8 cellular contexts compared by ENCODE assay signal in genomic region chr18:35580748-35581534, GRCh38. TPM values are rescaled to one million over a fixed set of nuclear protein-coding genes. Genes with fewer than 3 reads are reported as not detected.
A peak's percentile ranks its signal among the peaks of the same experiment; 100 is the strongest.
DNase-seq lines count a peak whose midpoint lies in the region; TF ChIP-seq lines count a peak whose summit lies in the region.

No MANE protein-coding gene starts in this region.

- no peaks in the 10 kb centered on the region; the same call in 1 of the 2 replicates for H3K4me1 ChIP-seq in HEK293 (ENCODE audit: control insufficient read depth, insufficient read depth, low read length)

- TF ChIP-seq CTCF in HEK293 (tag by site-specific recombination; IDR thresholded peaks at IDR 0.05) (no peak), lower leg skin (IDR thresholded peaks at IDR 0.05) (no peak)

- intact Hi-C loops in dendritic cell treated with granulocyte-macrophage colony-stimulating factor and Interleukin-4, amounts not matched to agents 40 ng/mL and 50 ng/mL, for 4 days (cut with micrococcal nuclease): loop anchor here (5.0 kb wide), 3 partner anchors 36 to 174 kb away; partner anchors contain the start of gene INO80C
- intact Hi-C loops in lower leg skin (cut with DNase I; ENCODE audit: low total_unique reads): loop anchor here (5.0 kb wide), 1 partner anchor 169 kb away; no protein-coding TSS in a partner anchor

- H3K4me1 Mint-ChIP-seq in dendritic cell treated with granulocyte-macrophage colony-stimulating factor and Interleukin-4, amounts not matched to agents 40 ng/mL and 50 ng/mL, for 4 days (ENCODE audit: low read depth): peaks cover 29% of the 10 kb centered on the region

- H3K9me3 ChIP-seq in HEK293 (ENCODE audit: control insufficient read depth, insufficient read depth, low read depth, low read length): no peaks in the 10 kb centered on the region

- H3K4me3 Mint-ChIP-seq in dendritic cell treated with granulocyte-macrophage colony-stimulating factor and Interleukin-4, amounts not matched to agents 40 ng/mL and 50 ng/mL, for 4 days: peak overlapping the region; percentile 76

- no peaks in the 10 kb centered on the region for H3K27me3 Mint-ChIP-seq in dendritic cell treated with granulocyte-macrophage colony-stimulating factor and Interleukin-4, amounts not matched to agents 40 ng/mL and 50 ng/mL, for 4 days

- DNase-seq in DMS153 (lab: John Stamatoyannopoulos, UW) (peak; percentile 4), DMS153 treated with DMSO at 0.1 percent for 48 hours (lab: John Stamatoyannopoulos, UW; ENCODE audit: unreplicated experiment) (no peak), NCI-H146 (lab: John Stamatoyannopoulos, UW) (peak; percentile 75), lower leg skin (ENCODE audit: low spot score in 2 of 2) (peak; percentile 50 to 91)
- DNase-seq in activated CD4-positive, alpha-beta T cell treated with anti-CD3 and anti-CD28 coated beads for 48 hours: peak; percentile 60
- peak; percentile 24 to 38 for DNase-seq in stimulated activated CD4-positive, alpha-beta T cell treated with anti-CD3 and anti-CD28 coated beads, Interleukin-4, amount 100 ng/mL, for 48 hours (ENCODE audit: low read depth in 2 of 2)

- peak overlapping the region; percentile 65 for H3K4me3 ChIP-seq in HEK293 (ENCODE audit: low read depth, low read length)
- H3K4me3 ChIP-seq in lower leg skin (ENCODE audit: low read depth, poor library complexity, severe bottlenecking): peak overlapping the region; percentile 69

- POLR2A ChIA-PET in HEK293 (lab: Yijun Ruan, JAX): interaction anchor here (0.6 to 1.1 kb wide), 4 partner anchors 9 to 391 kb away, joined by 3 to 4 read pairs (median 3); partner anchors contain the start of genes INO80C and RMP24

- 0% methylated on average over 22 to 45 of the region's 94 CpGs for WGBS in lower leg skin, 2 donors

- peaks cover 17% of the 10 kb centered on the region for H3K36me3 Mint-ChIP-seq in dendritic cell treated with granulocyte-macrophage colony-stimulating factor and Interleukin-4, amounts not matched to agents 40 ng/mL and 50 ng/mL, for 4 days (ENCODE audit: low read depth)

- peaks cover 0 to 3% of the 10 kb centered on the region in 2 experiments; a peak in 1 of 3 replicates for H3K36me3 ChIP-seq in HEK293 (ENCODE audit: control insufficient read depth in 2 of 2, insufficient read depth in 1 of 2, low read length in 2 of 2)

- H3K27ac ChIP-seq in HEK293 (ENCODE audit: extremely low read depth, low read depth, low read length): peak overlapping the region; percentile 85

- CTCF ChIA-PET in HEK293 (lab: Yijun Ruan, JAX): no interaction called here

- peaks cover 10% of the 10 kb centered on the region for H3K9me3 Mint-ChIP-seq in dendritic cell treated with granulocyte-macrophage colony-stimulating factor and Interleukin-4, amounts not matched to agents 40 ng/mL and 50 ng/mL, for 4 days

- TF ChIP-seq POLR2A in lower leg skin (IDR thresholded peaks at IDR 0.05): no peak

- H3K27ac Mint-ChIP-seq in dendritic cell treated with granulocyte-macrophage colony-stimulating factor and Interleukin-4, amounts not matched to agents 40 ng/mL and 50 ng/mL, for 4 days: peak overlapping the region; percentile 68

TF ChIP-seq in HEK293, 187 proteins besides CTCF, POLR2A, EP300 and RAD21 (continues in another document):
- TF ChIP-seq ZNF704 (tag by site-specific recombination; IDR thresholded peaks at IDR 0.05): no peak
- 0 out of 2 replicates have a peak, but pooled peaks have one; percentile 11 for TF ChIP-seq MZF1 (tag by site-specific recombination; IDR thresholded peaks at IDR 0.05; ENCODE audit: borderline replicate concordance)
- 0 out of 2 replicates have a peak, but pooled peaks have one; percentile 56 for TF ChIP-seq ZNF660 (tag by site-specific recombination; IDR thresholded peaks at IDR 0.05)
- TF ChIP-seq KLF17 (tag by site-specific recombination; IDR thresholded peaks at IDR 0.05): no peak
- TF ChIP-seq ZNF785 (tag by site-specific recombination; IDR thresholded peaks at IDR 0.05): no peak
- TF ChIP-seq, protein P1, sequence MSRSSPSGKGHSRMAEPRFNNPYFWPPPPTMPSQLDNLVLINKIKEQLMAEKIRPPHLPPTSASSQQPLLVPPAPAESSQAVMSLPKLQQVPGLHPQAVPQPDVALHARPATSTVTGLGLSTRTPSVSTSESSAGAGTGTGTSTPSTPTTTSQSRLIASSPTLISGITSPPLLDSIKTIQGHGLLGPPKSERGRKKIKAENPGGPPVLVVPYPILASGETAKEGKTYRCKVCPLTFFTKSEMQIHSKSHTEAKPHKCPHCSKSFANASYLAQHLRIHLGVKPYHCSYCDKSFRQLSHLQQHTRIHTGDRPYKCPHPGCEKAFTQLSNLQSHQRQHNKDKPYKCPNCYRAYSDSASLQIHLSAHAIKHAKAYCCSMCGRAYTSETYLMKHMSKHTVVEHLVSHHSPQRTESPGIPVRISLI (tag by site-specific recombination; IDR thresholded peaks at IDR 0.05): no peak
- no peak for TF ChIP-seq ZNF792 (tag by site-specific recombination; IDR thresholded peaks at IDR 0.05)
- no peak for TF ChIP-seq ZNF416 (tag by site-specific recombination; IDR thresholded peaks at IDR 0.05)
- TF ChIP-seq IKZF3 (tag by site-specific recombination; IDR thresholded peaks at IDR 0.05): no peak
- TF ChIP-seq ZNF776 (tag by site-specific recombination; IDR thresholded peaks at IDR 0.05; ENCODE audit: borderline replicate concordance): no peak
- no peak for TF ChIP-seq ZNF654 (tag by site-specific recombination; IDR thresholded peaks at IDR 0.05; ENCODE audit: low read depth)
- TF ChIP-seq HOXC10 (CRISPR knock-in tag; IDR thresholded peaks at IDR 0.05): no peak
- no peak for TF ChIP-seq RBAK (tag by site-specific recombination; IDR thresholded peaks at IDR 0.05)
- TF ChIP-seq ZNF394 (tag by site-specific recombination; IDR thresholded peaks at IDR 0.05; ENCODE audit: borderline replicate concordance): no peak
- no peak for TF ChIP-seq ZFP3 (tag by site-specific recombination; IDR thresholded peaks at IDR 0.05; ENCODE audit: low read depth)
- TF ChIP-seq ZNF341 (tag by site-specific recombination; IDR thresholded peaks at IDR 0.05; ENCODE audit: low read depth): peak; percentile 50
- TF ChIP-seq, protein P2, sequence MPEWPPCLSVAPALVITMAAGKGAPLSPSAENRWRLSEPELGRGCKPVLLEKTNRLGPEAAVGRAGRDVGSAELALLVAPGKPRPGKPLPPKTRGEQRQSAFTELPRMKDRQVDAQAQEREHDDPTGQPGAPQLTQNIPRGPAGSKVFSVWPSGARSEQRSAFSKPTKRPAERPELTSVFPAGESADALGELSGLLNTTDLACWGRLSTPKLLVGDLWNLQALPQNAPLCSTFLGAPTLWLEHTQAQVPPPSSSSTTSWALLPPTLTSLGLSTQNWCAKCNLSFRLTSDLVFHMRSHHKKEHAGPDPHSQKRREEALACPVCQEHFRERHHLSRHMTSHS (tag by site-specific recombination; IDR thresholded peaks at IDR 0.05): no peak
- 0 out of 2 replicates have a peak, but pooled peaks have one; percentile 16 for TF ChIP-seq YY1 (tag by site-specific recombination; IDR thresholded peaks at IDR 0.05)
- no peak for TF ChIP-seq ZNF664 (tag by site-specific recombination; IDR thresholded peaks at IDR 0.05)
- TF ChIP-seq BCL11A (tag by site-specific recombination; IDR thresholded peaks at IDR 0.05; ENCODE audit: low read depth): no peak
- no peak for TF ChIP-seq ZNF280C (tag by site-specific recombination; IDR thresholded peaks at IDR 0.05)

RNA-seq across cellular contexts. Expression of gene GALNT1, which starts 0.6 kb away (rescaled TPM):
- total RNA-seq in lower leg skin: 100 to 1,000 TPM in 2 of 4 donors, 10 to 100 TPM in 2; 64.4 to 106 (median 93.4) TPM
